ENCODE assay signal across 21 cellular contexts in the genomic region with DNA sequence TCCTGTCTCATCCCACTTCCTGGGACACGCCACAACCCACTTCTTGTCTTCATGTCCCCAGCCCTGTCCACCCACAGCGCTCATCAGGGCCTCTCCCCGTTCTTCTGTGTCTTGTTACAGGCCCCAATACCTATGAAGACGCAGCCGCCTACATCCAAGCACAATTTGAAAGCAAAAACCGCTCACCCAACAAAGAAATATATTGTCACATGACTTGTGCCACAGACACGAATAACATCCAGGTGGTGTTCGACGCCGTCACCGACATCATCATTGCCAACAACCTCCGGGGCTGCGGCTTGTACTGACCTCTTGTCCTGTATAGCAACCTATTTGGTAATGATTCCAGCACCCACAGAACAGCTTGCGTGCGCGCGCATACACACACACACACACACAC.
A peak's percentile ranks its signal among the peaks of the same experiment; 100 is the strongest.
DNase-seq lines count a peak whose midpoint lies in the region; ATAC-seq and TF ChIP-seq lines count a peak whose summit lies in the region.
"Had no signal": no experiment of that assay in that cellular context is flagged by ENCODE, and none has a peak within 500 bp of the region (broad histone marks: within the 10 kb centered on the region; RNA-seq: fewer than 3 reads in every experiment).

No MANE protein-coding gene starts in this region.

- no peaks in the 10 kb centered on the region for H3K36me3 ChIP-seq in transverse colon
- H3K36me3 ChIP-seq: HAP-1, thyroid gland had no signal

- ATAC-seq in Right ventricle myocardium superior (ENCODE audit: poor library complexity) (no peak), left ventricle myocardium superior (no peak), HG02884 (IDR thresholded peaks at IDR 0.05; ENCODE audit: unreplicated experiment) (no peak)
- ATAC-seq: activated CD8-positive, alpha-beta T cell treated with anti-CD3 and anti-CD28 coated beads, Interleukin-2, amount 10 ng/mL, durations not matched to agents 7 days and 5 days; stimulated activated naive CD8-positive, alpha-beta T cell treated with anti-CD3 and anti-CD28 coated beads, Interleukin-15, Interleukin-2, amounts not matched to agents 100 U/mL and 50 U/mL, for 24 hours had no signal

- intact Hi-C loops in Right ventricle myocardium superior (cut with DNase I) (no loop called here), left ventricle myocardium superior (cut with micrococcal nuclease) (no loop called here), dorsolateral prefrontal cortex (cut with DNase I) (loop anchor here (5.0 to 10.0 kb wide), 4 partner anchors 73 to 412 kb away; a partner anchor contains a TSS), transverse colon (cut with DNase I; ENCODE audit: low total_unique reads) (no loop called here)

- no peaks in the 10 kb centered on the region for H3K36me3 Mint-ChIP-seq in mesothelial cell of epicardium
- H3K36me3 Mint-ChIP-seq: CD4-positive, CD25-positive, alpha-beta regulatory T cell had no signal

- DNase-seq in Right ventricle myocardium superior (peak; percentile 37), left ventricle myocardium superior (no peak), dorsolateral prefrontal cortex (peak in 7 of 10 donors; percentile 3 to 38 (median 27)), mesothelial cell of epicardium (ENCODE audit: low spot score in 2 of 2, unreplicated experiment in 2 of 2) (peak; percentile 10 to 33), transverse colon (peak; percentile 2), UCSD-AML1 (lab: John Stamatoyannopoulos, UW; ENCODE audit: unreplicated experiment) (no peak), NCI-H526 treated with DMSO at 0.1 percent for 48 hours (lab: John Stamatoyannopoulos, UW) (no peak)
- DNase-seq: activated CD8-positive, alpha-beta T cell treated with anti-CD3 and anti-CD28 coated beads, Interleukin-2, amount 10 ng/mL, durations not matched to agents 7 days and 5 days; amniotic stem cell; CD4-positive, CD25-positive, alpha-beta regulatory T cell; NCI-H1436; NCI-H2171; NCI-H524 treated with DMSO at 0.1 percent for 48 hours; stimulated activated CD4-positive, alpha-beta T cell treated with anti-CD3 and anti-CD28 coated beads, Interleukin-12 subunit alpha, Interleukin-12 subunit beta, amount 100 ng/mL, for 4 hours; stimulated activated CD4-positive, alpha-beta T cell treated with anti-CD3 and anti-CD28 coated beads, Interleukin-4, amount 100 ng/mL, for 4 hours; stimulated activated naive CD8-positive, alpha-beta T cell treated with anti-CD3 and anti-CD28 coated beads, Interleukin-15, Interleukin-2, amounts not matched to agents 100 U/mL and 50 U/mL, for 24 hours; T1000; thyroid gland had no signal

- H3K27me3 Mint-ChIP-seq in mesothelial cell of epicardium (ENCODE audit: low read depth), result no peaks in the 10 kb centered on the region
- H3K27me3 Mint-ChIP-seq: CD4-positive, CD25-positive, alpha-beta regulatory T cell had no signal

- peaks cover 4 to 12% (median 6%) of the 10 kb centered on the region in 4 donors for H3K4me1 ChIP-seq in transverse colon

- no peak for TF ChIP-seq EP300 in transverse colon (IDR thresholded peaks at IDR 0.05; ENCODE audit: low read depth)

- H3K27ac ChIP-seq in dorsolateral prefrontal cortex (peak overlapping the region in 10 of 59 donors; percentile 14 to 81 (median 46)), transverse colon (no peak overlapping the region)
- H3K27ac ChIP-seq: thyroid gland had no signal

- WGBS in transverse colon (ENCODE audit: low coverage in 1 of 2), 2 donors, result 89 to 94% methylated on average over 16 to 17 of the region's 17 CpGs

- no peak for TF ChIP-seq POLR2A in transverse colon (IDR thresholded peaks at IDR 0.05)

- H3K9me3 ChIP-seq in transverse colon, result no peaks in the 10 kb centered on the region
- H3K9me3 ChIP-seq: HAP-1, thyroid gland had no signal

- H3K27me3 ChIP-seq in dorsolateral prefrontal cortex (no peaks in the 10 kb centered on the region), transverse colon (no peaks in the 10 kb centered on the region)
- H3K27me3 ChIP-seq: thyroid gland had no signal

- in situ Hi-C loops in transverse colon (cut with MboI; ENCODE audit: low pct_ligation_motif_present in 1 of 4, low pct_unique_long_range_greater_than_20kb in 1 of 4, low sequenced_read_pairs in 3 of 4), result no loop called here

- H3K4me3 ChIP-seq in dorsolateral prefrontal cortex, result no peak overlapping the region
- H3K4me3 ChIP-seq in transverse colon, result no peak overlapping the region
- H3K4me3 ChIP-seq: HAP-1, thyroid gland had no signal

- TF ChIP-seq CTCF in dorsolateral prefrontal cortex (IDR thresholded peaks at IDR 0.05 in 54 of 56, conservative IDR thresholded peaks at IDR 0.05 in 2 of 56; ENCODE audit: low read depth in 1 of 56, partially characterized antibody in 56 of 56) (no peak), mesothelial cell of epicardium (IDR thresholded peaks at IDR 0.05; ENCODE audit: unreplicated experiment) (no peak), transverse colon (IDR thresholded peaks at IDR 0.05) (no peak)

- peaks cover 32% of the 10 kb centered on the region for H3K4me1 Mint-ChIP-seq in mesothelial cell of epicardium

- no peaks in the 10 kb centered on the region for H3K9me3 Mint-ChIP-seq in mesothelial cell of epicardium
- H3K9me3 Mint-ChIP-seq: activated T-helper 1 cell treated with anti-CD3 and anti-CD28 coated beads, Interleukin-12 subunit alpha, Interleukin-12 subunit beta, Interleukin-2, Interleukin-4 antibody, amounts not matched to agents 30 ng/mL and 10 ng/mL and 1 ng/mL, durations not matched to agents 14 hours and 24 hours and 36 hours; CD4-positive, CD25-positive, alpha-beta regulatory T cell had no signal

- no peak overlapping the region for H3K4me3 Mint-ChIP-seq in mesothelial cell of epicardium
- H3K4me3 Mint-ChIP-seq: activated CD8-positive, alpha-beta T cell treated with anti-CD3 and anti-CD28 coated beads, Interleukin-2, amount 10 ng/mL, durations not matched to agents 7 days and 5 days had no signal

- no peak overlapping the region for H3K27ac Mint-ChIP-seq in mesothelial cell of epicardium
- H3K27ac Mint-ChIP-seq: activated CD8-positive, alpha-beta T cell treated with anti-CD3 and anti-CD28 coated beads, Interleukin-2, amount 10 ng/mL, durations not matched to agents 7 days and 5 days; activated T-helper 1 cell treated with anti-CD3 and anti-CD28 coated beads, Interleukin-12 subunit alpha, Interleukin-12 subunit beta, Interleukin-2, Interleukin-4 antibody, amounts not matched to agents 30 ng/mL and 10 ng/mL and 1 ng/mL, durations not matched to agents 14 hours and 24 hours and 36 hours; CD4-positive, CD25-positive, alpha-beta regulatory T cell had no signal

Comparison
In these comparisons a context has a peak if more than half of its experiments do, and no peak if none do; other contexts are left out.
1. DNase-seq: peak in Right ventricle myocardium superior (single experiment), dorsolateral prefrontal cortex (7 of 10), mesothelial cell of epicardium (2 of 2) and transverse colon (single experiment); none in left ventricle myocardium superior (single experiment), UCSD-AML1 (single experiment) and NCI-H526 treated with DMSO at 0.1 percent for 48 hours (single experiment).
2. intact Hi-C loops: an anchor here in dorsolateral prefrontal cortex (5.0 to 10.0 kb wide); none called in Right ventricle myocardium superior, left ventricle myocardium superior and transverse colon.